ENCODE assay signal across 27 cellular contexts in the genomic region with DNA sequence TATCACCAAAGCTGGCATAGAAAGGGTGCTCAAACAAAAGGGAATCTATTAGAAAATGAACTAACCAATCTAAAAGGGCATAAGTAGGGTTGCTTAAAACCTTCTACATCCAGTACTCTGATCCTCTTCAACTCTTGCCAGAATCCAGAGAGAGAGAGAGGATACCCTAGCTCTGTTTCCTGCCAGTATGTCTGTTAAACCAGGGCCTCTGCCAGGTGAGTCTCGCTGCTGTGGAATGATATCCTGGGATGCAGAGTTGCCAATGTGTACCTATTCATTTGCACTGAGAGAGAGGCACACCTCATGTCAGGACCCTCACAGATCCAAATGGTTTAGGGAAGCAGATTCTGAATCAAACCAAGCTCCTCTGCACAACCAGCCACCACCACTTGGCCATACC.
"Had no signal": no experiment of that assay in that cellular context is flagged by ENCODE, and none has a peak within 500 bp of the region (broad histone marks: within the 10 kb centered on the region; RNA-seq: fewer than 3 reads in every experiment).

No MANE protein-coding gene starts in this region.

- ATAC-seq: stimulated activated effector memory CD8-positive, alpha-beta T cell treated with anti-CD3 and anti-CD28 coated beads, Interleukin-12 subunit alpha, Interleukin-12 subunit beta, amount 100 ng/mL, for 72 hours; stimulated activated memory B cell treated with anti-CD40 and anti-IgM and Interleukin-4, amounts not matched to agents 10 μg/mL and 1 μg/mL and 100 μg/mL, for 72 hours; stimulated activated naive B cell treated with anti-CD40 and anti-IgM and Interleukin-4, amounts not matched to agents 10 μg/mL and 1 μg/mL and 100 μg/mL, for 72 hours; stimulated activated naive CD8-positive, alpha-beta T cell treated with anti-CD3 and anti-CD28 coated beads, Interleukin-15, amount 100 ng/mL, for 72 hours; stimulated activated naive CD8-positive, alpha-beta T cell treated with anti-CD3 and anti-CD28 coated beads, Interleukin-15, Interleukin-2, amounts not matched to agents 100 U/mL and 50 U/mL, for 24 hours; upper lobe of right lung had no signal

- DNase-seq: stimulated activated CD4-positive, alpha-beta T cell treated with anti-CD3 and anti-CD28 coated beads, Interleukin-2, amount 100 ng/mL, for 24 hours; stimulated activated CD4-positive, alpha-beta T cell treated with anti-CD3 and anti-CD28 coated beads, Interleukin-2, amount 100 ng/mL, for 48 hours; stimulated activated CD4-positive, alpha-beta T cell treated with anti-CD3 and anti-CD28 coated beads, Interleukin-4, amount 100 ng/mL, for 1 hour; stimulated activated CD4-positive, alpha-beta T cell treated with anti-CD3 and anti-CD28 coated beads, Interleukin-4, amount 100 ng/mL, for 24 hours; stimulated activated CD4-positive, alpha-beta T cell treated with anti-CD3 and anti-CD28 coated beads, Interleukin-4, amount 100 ng/mL, for 4 hours; stimulated activated CD8-positive, alpha-beta memory T cell treated with anti-CD3 and anti-CD28 coated beads, Interleukin-4, amount 100 ng/mL, for 48 hours; stimulated activated naive B cell treated with anti-CD40 and anti-IgM and Interleukin-4, amounts not matched to agents 10 μg/mL and 1 μg/mL and 100 μg/mL, for 72 hours; stimulated activated naive CD4-positive, alpha-beta T cell; stimulated activated naive CD4-positive, alpha-beta T cell treated with Interleukin-2 at 50 U/mL for 16 hours; stimulated activated naive CD8-positive, alpha-beta T cell treated with anti-CD3 and anti-CD28 coated beads, Interleukin-15, amount 100 ng/mL, for 72 hours; stimulated activated naive CD8-positive, alpha-beta T cell treated with anti-CD3 and anti-CD28 coated beads, Interleukin-15, Interleukin-2, amounts not matched to agents 100 U/mL and 50 U/mL, for 24 hours; stomach; substantia nigra; testis; thyroid gland; tibial artery; transverse colon; trophoblast cell; upper lobe of left lung; upper lobe of right lung; uterus had no signal

- H3K27ac ChIP-seq: stomach, testis, thoracic aorta, thyroid gland, tibial artery, transverse colon, upper lobe of left lung, upper lobe of right lung, uterus, vagina had no signal

- H3K4me1 ChIP-seq: testis, thyroid gland, tibial artery, transverse colon, upper lobe of left lung, upper lobe of right lung, uterus, vagina had no signal

- H3K36me3 ChIP-seq: stomach, suprapubic skin, thoracic aorta, thyroid gland, tibial artery, transverse colon, upper lobe of left lung, upper lobe of right lung, uterus, vagina had no signal

- H3K9me3 ChIP-seq: stomach, suprapubic skin, testis, thoracic aorta, thyroid gland, tibial artery, transverse colon, upper lobe of left lung, upper lobe of right lung, uterus, vagina had no signal

- FAIRE-seq: urothelium cell line had no signal

- H3K4me3 ChIP-seq: stomach, suprapubic skin, testis, thoracic aorta, thyroid gland, tibial artery, transverse colon, upper lobe of left lung, upper lobe of right lung, uterus, vagina had no signal

- H3K27me3 ChIP-seq: stomach, suprapubic skin, testis, thyroid gland, tibial artery, transverse colon, upper lobe of left lung, upper lobe of right lung, uterus, vagina had no signal
